6 cellular contexts compared by ENCODE assay signal in the genomic region with DNA sequence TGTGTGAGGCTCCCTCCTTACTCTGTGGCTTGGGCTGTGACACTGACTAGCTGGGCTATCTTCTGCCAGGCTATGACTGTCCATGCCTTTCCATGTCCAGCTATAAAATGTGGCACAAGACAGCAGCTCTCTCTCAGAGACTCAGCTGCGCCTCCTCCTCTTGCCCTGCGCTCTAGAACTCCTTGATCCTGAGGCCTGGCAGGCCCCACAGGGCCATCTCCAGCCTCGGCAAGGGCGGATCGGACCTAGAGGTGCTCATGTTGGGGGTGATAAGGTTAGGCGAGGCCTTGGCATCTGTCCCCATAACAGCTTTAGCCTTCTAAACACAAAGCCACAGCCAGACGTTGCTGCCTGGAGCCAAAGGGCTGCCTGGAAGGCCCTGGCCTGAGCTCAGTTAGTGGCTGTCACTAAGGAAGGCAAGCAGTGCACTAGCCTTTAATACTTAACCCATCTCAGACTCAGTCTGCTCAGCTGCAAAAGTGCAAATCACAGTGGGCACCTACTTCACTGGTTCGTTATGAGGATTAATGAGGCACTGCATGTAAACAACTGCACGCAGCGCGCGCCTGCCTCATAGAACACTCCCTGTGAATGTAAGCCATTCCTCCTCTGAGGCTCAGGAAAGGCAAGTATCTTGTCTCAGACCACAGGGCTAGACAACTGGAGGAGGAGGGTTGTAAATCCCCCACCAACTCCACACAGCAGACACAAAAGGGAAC. TPM values are rescaled to one million over a fixed set of nuclear protein-coding genes. Genes with fewer than 3 reads are reported as not detected.
DNase-seq lines count a peak whose midpoint lies in the region; ATAC-seq and TF ChIP-seq lines count a peak whose summit lies in the region.

No MANE protein-coding gene starts in this region.

- ATAC-seq in activated naive CD8-positive, alpha-beta T cell treated with anti-CD3 and anti-CD28 coated beads, Interleukin-2, amount 10 ng/mL, durations not matched to agents 7 days and 5 days (ENCODE audit: low read depth) = no peak
- ATAC-seq in GM18502 (IDR thresholded peaks at IDR 0.05; ENCODE audit: poor library complexity, unreplicated experiment) = no peak

- no peak for TF ChIP-seq CTCF in HEK293 (tag by site-specific recombination; IDR thresholded peaks at IDR 0.05)

- peaks cover 36% of the 10 kb centered on the region for H3K4me1 Mint-ChIP-seq in activated naive CD8-positive, alpha-beta T cell treated with anti-CD3 and anti-CD28 coated beads, Interleukin-2, amount 10 ng/mL, durations not matched to agents 7 days and 5 days

- CTCF ChIA-PET in HEK293 (lab: Yijun Ruan, JAX) = interaction anchor here (0.6 to 1.4 kb wide), 3 partner anchors 9 to 144 kb away, joined by 3 read pairs; no protein-coding TSS in a partner anchor

- H3K4me1 ChIP-seq in HEK293 (ENCODE audit: control insufficient read depth, insufficient read depth, low read length) (peaks cover 8% of the 10 kb centered on the region), mucosa of rectum (ENCODE audit: control insufficient read depth in 2 of 2, insufficient read depth in 2 of 2, low read length in 2 of 2) (peaks cover 51 to 60% of the 10 kb centered on the region in 2 donors)

- peak overlapping the region; percentile 95 to 99 for H3K9ac ChIP-seq in mucosa of rectum (ENCODE audit: low read depth in 1 of 2, low read length in 2 of 2)

- POLR2A ChIA-PET in HEK293 (lab: Yijun Ruan, JAX) = interaction anchor here (1.2 to 4.0 kb wide), 5 partner anchors 9 to 40 kb away, joined by 3 to 33 read pairs (median 4); no protein-coding TSS in a partner anchor
- POLR2A ChIA-PET in activated naive CD8-positive, alpha-beta T cell treated with anti-CD3 and anti-CD28 coated beads, Interleukin-2, amount 10 ng/mL, durations not matched to agents 7 days and 5 days (lab: Charles Lee) = interaction anchor here (1.0 kb wide), 1 partner anchor 14 kb away, joined by 3 read pairs; no protein-coding TSS in a partner anchor

- no peak for DNase-seq in activated naive CD8-positive, alpha-beta T cell treated with anti-CD3 and anti-CD28 coated beads, Interleukin-2, amount 10 ng/mL, durations not matched to agents 7 days and 5 days
- DNase-seq in islet precursor cell (no peak), NK-92 (lab: John Stamatoyannopoulos, UW; ENCODE audit: unreplicated experiment) (no peak)

- peak overlapping the region; percentile 100 for H3K4me3 Mint-ChIP-seq in activated naive CD8-positive, alpha-beta T cell treated with anti-CD3 and anti-CD28 coated beads, Interleukin-2, amount 10 ng/mL, durations not matched to agents 7 days and 5 days

- H3K36me3 Mint-ChIP-seq in activated naive CD8-positive, alpha-beta T cell treated with anti-CD3 and anti-CD28 coated beads, Interleukin-2, amount 10 ng/mL, durations not matched to agents 7 days and 5 days = peaks cover 11% of the 10 kb centered on the region

- H3K36me3 ChIP-seq in HEK293 (ENCODE audit: control insufficient read depth in 2 of 2, insufficient read depth in 1 of 2, low read length in 2 of 2) (peaks cover 16 to 58% of the 10 kb centered on the region in 2 experiments), mucosa of rectum (ENCODE audit: control insufficient read depth in 2 of 2, insufficient read depth in 2 of 2, low read length in 2 of 2) (peaks cover 15 to 28% of the 10 kb centered on the region in 2 donors)

- H3K4me3 ChIP-seq in HEK293 (ENCODE audit: low read depth, low read length) (peak overlapping the region; percentile 86), mucosa of rectum (ENCODE audit: low read length in 2 of 2) (peak overlapping the region; percentile 90 to 96)

- H3K27me3 Mint-ChIP-seq in activated naive CD8-positive, alpha-beta T cell treated with anti-CD3 and anti-CD28 coated beads, Interleukin-2, amount 10 ng/mL, durations not matched to agents 7 days and 5 days = no peaks in the 10 kb centered on the region

- no peak overlapping the region for H3K27ac ChIP-seq in HEK293 (ENCODE audit: extremely low read depth, low read depth, low read length)
- peak overlapping the region; percentile 93 to 97 for H3K27ac ChIP-seq in mucosa of rectum (ENCODE audit: low read depth in 2 of 2, low read length in 2 of 2)

- H3K9me3 Mint-ChIP-seq in activated naive CD8-positive, alpha-beta T cell treated with anti-CD3 and anti-CD28 coated beads, Interleukin-2, amount 10 ng/mL, durations not matched to agents 7 days and 5 days = no peaks in the 10 kb centered on the region

- H3K27ac Mint-ChIP-seq in activated naive CD8-positive, alpha-beta T cell treated with anti-CD3 and anti-CD28 coated beads, Interleukin-2, amount 10 ng/mL, durations not matched to agents 7 days and 5 days = peak overlapping the region; percentile 98

- H3K9me3 ChIP-seq in HEK293 (ENCODE audit: control insufficient read depth, insufficient read depth, low read depth, low read length) (no peaks in the 10 kb centered on the region), mucosa of rectum (ENCODE audit: control insufficient read depth in 2 of 2, low read length in 2 of 2) (no peaks in the 10 kb centered on the region)

- H3K27me3 ChIP-seq in mucosa of rectum (ENCODE audit: control insufficient read depth in 2 of 2, insufficient read depth in 2 of 2, low read length in 2 of 2) = no peaks in the 10 kb centered on the region

TF ChIP-seq in HEK293, 187 proteins besides CTCF, POLR2A, EP300 and RAD21:
- TF ChIP-seq ZNF394 (tag by site-specific recombination; IDR thresholded peaks at IDR 0.05; ENCODE audit: borderline replicate concordance) (no peak), ZIC2 (tag by site-specific recombination; IDR thresholded peaks at IDR 0.05) (peak; percentile 36; the same call in 1 of the 2 replicates)
TF ChIP-seq in HEK293: peak in this region for 1.

RNA-seq across cellular contexts. Expression of a gene that starts 1.2 kb away (rescaled TPM):
- 100 to 1,000 TPM; 103 to 104 TPM for total RNA-seq in activated naive CD8-positive, alpha-beta T cell treated with anti-CD3 and anti-CD28 coated beads, Interleukin-2, amount 10 ng/mL, durations not matched to agents 7 days and 5 days

RNA-seq across cellular contexts. Expression of a gene that starts 2.0 kb away (rescaled TPM):
- total RNA-seq in activated naive CD8-positive, alpha-beta T cell treated with anti-CD3 and anti-CD28 coated beads, Interleukin-2, amount 10 ng/mL, durations not matched to agents 7 days and 5 days = 100 to 1,000 TPM; 108 to 110 TPM

RNA-seq across cellular contexts. Expression of a gene that starts 39.1 kb away (rescaled TPM):
- 1 to 10 TPM; 2.2 to 3.2 TPM for total RNA-seq in activated naive CD8-positive, alpha-beta T cell treated with anti-CD3 and anti-CD28 coated beads, Interleukin-2, amount 10 ng/mL, durations not matched to agents 7 days and 5 days

RNA-seq across cellular contexts. Expression of a gene that starts 49.2 kb away (rescaled TPM):
- 10 to 100 TPM; 25.4 to 25.7 TPM for total RNA-seq in activated naive CD8-positive, alpha-beta T cell treated with anti-CD3 and anti-CD28 coated beads, Interleukin-2, amount 10 ng/mL, durations not matched to agents 7 days and 5 days

RNA-seq across cellular contexts. Expression of a gene that starts 58.6 kb away (rescaled TPM):
- total RNA-seq in activated naive CD8-positive, alpha-beta T cell treated with anti-CD3 and anti-CD28 coated beads, Interleukin-2, amount 10 ng/mL, durations not matched to agents 7 days and 5 days = under 1 TPM; 0.30 to 0.34 TPM
